ENCODE assay signal across 1 cellular context in genomic region chrX:139194571-139195280, GRCh38.
TF ChIP-seq lines count a peak whose summit lies in the region.

No MANE protein-coding gene starts in this region.

TF ChIP-seq in SK-N-SH, 30 proteins besides CTCF, POLR2A, EP300 and RAD21 (continued from another document):
- TF ChIP-seq REST (IDR thresholded peaks at IDR 0.05; ENCODE audit: low read depth, low read length) (no peak), IRF3 (IDR thresholded peaks at IDR 0.05; ENCODE audit: low read depth, low read length) (no peak), RXRA (IDR thresholded peaks at IDR 0.05; ENCODE audit: borderline replicate concordance, low read depth) (no peak), ELF1 (IDR thresholded peaks at IDR 0.05) (no peak)
TF ChIP-seq in SK-N-SH: peak in this region for 0.
